ENCODE assay signal across 16 cellular contexts in the genomic region with DNA sequence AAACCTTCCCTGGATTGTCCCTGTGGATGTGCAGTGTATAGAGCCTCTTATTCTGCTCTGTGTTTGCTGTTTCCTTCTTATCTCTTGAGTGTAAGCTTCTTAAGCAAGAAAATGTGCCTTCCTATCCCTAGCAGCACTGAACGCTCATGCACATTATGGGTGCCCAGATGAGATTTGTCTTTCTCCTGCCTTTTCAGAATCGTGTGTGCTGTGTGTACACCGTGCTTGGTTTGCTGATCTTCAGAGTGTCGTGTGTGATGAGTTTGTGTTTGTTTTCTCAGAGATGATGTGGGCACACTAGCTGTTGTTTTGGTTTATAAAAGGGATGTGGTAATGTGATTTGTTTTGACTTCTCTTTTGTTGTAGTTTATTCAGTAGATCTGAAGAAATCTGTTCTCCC. TPM values are rescaled to one million over a fixed set of nuclear protein-coding genes. Genes with fewer than 3 reads are reported as not detected.
DNase-seq lines count a peak whose midpoint lies in the region; ATAC-seq and TF ChIP-seq lines count a peak whose summit lies in the region.
"Had no signal": no experiment of that assay in that cellular context is flagged by ENCODE, and none has a peak within 500 bp of the region (broad histone marks: within the 10 kb centered on the region; RNA-seq: fewer than 3 reads in every experiment).

No MANE protein-coding gene starts in this region.

- H3K9ac ChIP-seq in BLaER1 treated with 17β-estradiol and CSF1 and Interleukin-3, amounts not matched to agents 10 nM and 100 nM, result peak overlapping the region in 4 of 11 experiments; percentile 26 to 50 (median 42); a peak in 9 of 22 replicates

- no peak overlapping the region for H3K4me3 ChIP-seq in BLaER1 treated with 17β-estradiol and CSF1 and Interleukin-3, amounts not matched to agents 10 nM and 100 nM
- no peak overlapping the region for H3K4me3 ChIP-seq in right atrium auricular region
- H3K4me3 ChIP-seq: MG63 had no signal

- H3K9me3 ChIP-seq in BLaER1 treated with 17β-estradiol and CSF1 and Interleukin-3, amounts not matched to agents 10 nM and 100 nM (replicated peaks in 1 of 11), result no peaks in the 10 kb centered on the region
- no peaks in the 10 kb centered on the region for H3K9me3 ChIP-seq in right atrium auricular region
- H3K9me3 ChIP-seq: MG63 had no signal

- H3K4me2 ChIP-seq in BLaER1 treated with 17β-estradiol and CSF1 and Interleukin-3, amounts not matched to agents 10 nM and 100 nM, result peak overlapping the region in 9 of 11 experiments; percentile 13 to 70 (median 48); a peak in 15 of 22 replicates

- peak; percentile 21 to 32 (median 30) for ATAC-seq in natural killer cell
- no peak for ATAC-seq in left ventricle myocardium superior
- no peak for ATAC-seq in HG03159 (IDR thresholded peaks at IDR 0.05; ENCODE audit: unreplicated experiment)

- H3K4me3 Mint-ChIP-seq in HFFc6 (peak overlapping the region; percentile 1; the same call in 1 of the 2 replicates), natural killer cell (peak overlapping the region; percentile 2)
- H3K4me3 Mint-ChIP-seq: B cell had no signal

- no peaks in the 10 kb centered on the region for H3K9me3 Mint-ChIP-seq in HFFc6
- H3K9me3 Mint-ChIP-seq in natural killer cell, result no peaks in the 10 kb centered on the region

- no peaks in the 10 kb centered on the region for H4K20me1 ChIP-seq in BLaER1 treated with 17β-estradiol and CSF1 and Interleukin-3, amounts not matched to agents 10 nM and 100 nM

- 0 out of 22 replicates have a peak, but pooled peaks cover 0 to 7% (median 0%) of the 10 kb centered on the region in 11 experiments for H3K36me3 ChIP-seq in BLaER1 treated with 17β-estradiol and CSF1 and Interleukin-3, amounts not matched to agents 10 nM and 100 nM
- no peaks in the 10 kb centered on the region for H3K36me3 ChIP-seq in right atrium auricular region
- H3K36me3 ChIP-seq: MG63 had no signal

- peak overlapping the region in 7 of 11 experiments; percentile 41 to 71 (median 56); a peak in 14 of 22 replicates for H3K27ac ChIP-seq in BLaER1 treated with 17β-estradiol and CSF1 and Interleukin-3, amounts not matched to agents 10 nM and 100 nM
- H3K27ac ChIP-seq in angular gyrus (ENCODE audit: low read depth, low read length), result peak overlapping the region; percentile 9
- no peak overlapping the region for H3K27ac ChIP-seq in right atrium auricular region

- H3K4me1 Mint-ChIP-seq in HFFc6 (ENCODE audit: low read depth) (peaks cover 6% of the 10 kb centered on the region; the same call in 1 of the 2 replicates), natural killer cell (peaks cover 6 to 13% of the 10 kb centered on the region in 2 donors)
- H3K4me1 Mint-ChIP-seq: B cell had no signal

- no peak for TF ChIP-seq CTCF in HFFc6 (IDR thresholded peaks at IDR 0.05)
- TF ChIP-seq CTCF in natural killer cell (IDR thresholded peaks at IDR 0.05), result no peak
- no peak for TF ChIP-seq CTCF in right atrium auricular region (IDR thresholded peaks at IDR 0.05)

- intact Hi-C loops in natural killer cell (cut with micrococcal nuclease) (no loop called here), left ventricle myocardium superior (cut with micrococcal nuclease) (no loop called here)

- DNase-seq in HFFc6 (no peak), natural killer cell (no peak), NCI-H526 (lab: John Stamatoyannopoulos, UW) (no peak), left ventricle myocardium superior (no peak), right atrium auricular region (ENCODE audit: low spot score) (no peak)
- DNase-seq: MG63, midbrain, SHP77, trophoblast cell had no signal

- H3K27me3 Mint-ChIP-seq in HFFc6 (ENCODE audit: insufficient read depth), result no peaks in the 10 kb centered on the region; the same call in 1 of the 2 replicates
- H3K27me3 Mint-ChIP-seq in natural killer cell (ENCODE audit: low read depth in 2 of 2), result peaks cover 0 to 2% of the 10 kb centered on the region in 2 donors
- H3K27me3 Mint-ChIP-seq: B cell had no signal

- no peaks in the 10 kb centered on the region for H3K27me3 ChIP-seq in BLaER1 treated with 17β-estradiol and CSF1 and Interleukin-3, amounts not matched to agents 10 nM and 100 nM
- no peaks in the 10 kb centered on the region for H3K27me3 ChIP-seq in right atrium auricular region

- H3K27ac Mint-ChIP-seq in HFFc6, result no peak overlapping the region
- peak overlapping the region; percentile 1 to 42 for H3K27ac Mint-ChIP-seq in natural killer cell
- H3K27ac Mint-ChIP-seq: B cell had no signal

- H3K36me3 Mint-ChIP-seq in HFFc6 (ENCODE audit: low read depth) (no peaks in the 10 kb centered on the region), natural killer cell (no peaks in the 10 kb centered on the region)

- H3K4me1 ChIP-seq in BLaER1 treated with 17β-estradiol and CSF1 and Interleukin-3, amounts not matched to agents 10 nM and 100 nM, result peaks cover 15 to 36% (median 27%) of the 10 kb centered on the region in 10 experiments
- no peaks in the 10 kb centered on the region for H3K4me1 ChIP-seq in right atrium auricular region

RNA-seq across cellular contexts. Expression of a gene that starts 19.8 kb away (rescaled TPM):
- total RNA-seq in HFFc6 (2021; fragmentation: NEBNext Ultra II Directional; extraction: Animal tissue kit (Norgen Biotek cat#: 25700)), result not detected
- 1 to 10 TPM; 3.4 to 9.0 (median 8.2) TPM for total RNA-seq in natural killer cell
- total RNA-seq in left ventricle myocardium superior, result 0.15 TPM
- under 1 TPM; 0.37 to 0.39 TPM for total RNA-seq in right atrium auricular region
- total RNA-seq: endothelial cell of umbilical vein, glomerular endothelial cell, HT1080 had no signal

Comparison
In these comparisons a context has a peak if more than half of its experiments do, and no peak if none do; other contexts are left out.
1. H3K27ac ChIP-seq: peak in BLaER1 treated with 17β-estradiol and CSF1 and Interleukin-3, amounts not matched to agents 10 nM and 100 nM (7 of 11) and angular gyrus (single experiment); none in right atrium auricular region (0 of 2).
2. ATAC-seq: peak in natural killer cell (3 of 3); none in left ventricle myocardium superior (single experiment) and HG03159 (single experiment).